18 cellular contexts compared by ENCODE assay signal in genomic region chr3:158249183-158249582, GRCh38.
A peak's percentile ranks its signal among the peaks of the same experiment; 100 is the strongest.
DNase-seq lines count a peak whose midpoint lies in the region; ATAC-seq lines count a peak whose summit lies in the region.
"Had no signal": no experiment of that assay in that cellular context is flagged by ENCODE, and none has a peak within 500 bp of the region (broad histone marks: within the 10 kb centered on the region; RNA-seq: fewer than 3 reads in every experiment).

No MANE protein-coding gene starts in this region.

- peak; percentile 67 for ATAC-seq in GM18868 (IDR thresholded peaks at IDR 0.05; ENCODE audit: unreplicated experiment)
- ATAC-seq in GM19468 (IDR thresholded peaks at IDR 0.05; ENCODE audit: extremely low read depth, unreplicated experiment) = peak; percentile 51
- peak; percentile 79 for ATAC-seq in HG02852 (IDR thresholded peaks at IDR 0.05; ENCODE audit: unreplicated experiment)
- ATAC-seq in HG03565 (IDR thresholded peaks at IDR 0.05; ENCODE audit: unreplicated experiment) = peak; percentile 39
- no peak for ATAC-seq in HG03571 (IDR thresholded peaks at IDR 0.05; ENCODE audit: unreplicated experiment)
- no peak for ATAC-seq in GM18861 (IDR thresholded peaks at IDR 0.05; ENCODE audit: unreplicated experiment)
- ATAC-seq: activated T-helper 17 cell treated with anti-CD3 and anti-CD28 coated beads, Interleukin-2, amount 50 U/mL, for 72 hours; pancreas had no signal

- DNase-seq in NK-92 treated with Interleukin-12 subunit alpha and Interleukin-12 subunit beta, amount 100 ng/mL, for 24 hours (lab: John Stamatoyannopoulos, UW) = no peak
- DNase-seq: activated CD4-positive, alpha-beta memory T cell treated with anti-CD3 and anti-CD28 coated beads, Interleukin-2, amount 10 ng/mL, durations not matched to agents 7 days and 5 days; amniotic stem cell; BE2C; foreskin fibroblast; KG1; NCI-H1417 treated with DMSO at 0.1 percent for 48 hours; NCI-H446; pancreas; SK-N-SH; uterus had no signal

Comparison
In these comparisons a context has a peak if more than half of its experiments do, and no peak if none do; other contexts are left out.
1. ATAC-seq: peak in GM18868 (single experiment), GM19468 (single experiment), HG02852 (single experiment) and HG03565 (single experiment); none in HG03571 (single experiment) and GM18861 (single experiment).